In the genomic region with DNA sequence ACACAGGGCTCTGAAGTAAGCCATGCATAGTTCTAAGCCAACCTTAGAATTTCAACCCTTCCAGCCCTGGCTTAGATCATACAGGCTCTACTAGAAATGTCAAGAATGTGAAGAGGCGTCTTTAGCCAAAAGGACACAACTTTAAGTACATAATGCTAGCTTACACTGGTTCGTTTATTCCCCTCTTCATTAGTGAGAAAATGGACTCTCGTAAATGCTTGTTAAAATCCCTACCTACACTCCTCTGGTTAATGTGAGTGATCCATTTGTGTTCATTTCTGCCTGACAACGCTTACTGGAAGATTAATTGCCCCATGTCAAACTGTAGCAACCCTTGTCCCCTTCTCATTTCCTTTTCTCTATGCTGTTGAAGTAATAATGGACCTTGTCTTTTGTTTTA, we compare ENCODE assay signal across 1 cellular context.
TF ChIP-seq lines count a peak whose summit lies in the region.

No MANE protein-coding gene starts in this region.

TF ChIP-seq in WTC11, 78 proteins besides CTCF, POLR2A, EP300 and RAD21 (continued from another document):
- no peak for TF ChIP-seq NR2C2 (CRISPR knock-in tag; IDR thresholded peaks at IDR 0.05)
- TF ChIP-seq TP53 (CRISPR knock-in tag; IDR thresholded peaks at IDR 0.05) = no peak
- TF ChIP-seq, protein P1, sequence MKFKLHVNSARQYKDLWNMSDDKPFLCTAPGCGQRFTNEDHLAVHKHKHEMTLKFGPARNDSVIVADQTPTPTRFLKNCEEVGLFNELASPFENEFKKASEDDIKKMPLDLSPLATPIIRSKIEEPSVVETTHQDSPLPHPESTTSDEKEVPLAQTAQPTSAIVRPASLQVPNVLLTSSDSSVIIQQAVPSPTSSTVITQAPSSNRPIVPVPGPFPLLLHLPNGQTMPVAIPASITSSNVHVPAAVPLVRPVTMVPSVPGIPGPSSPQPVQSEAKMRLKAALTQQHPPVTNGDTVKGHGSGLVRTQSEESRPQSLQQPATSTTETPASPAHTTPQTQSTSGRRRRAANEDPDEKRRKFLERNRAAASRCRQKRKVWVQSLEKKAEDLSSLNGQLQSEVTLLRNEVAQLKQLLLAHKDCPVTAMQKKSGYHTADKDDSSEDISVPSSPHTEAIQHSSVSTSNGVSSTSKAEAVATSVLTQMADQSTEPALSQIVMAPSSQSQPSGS (CRISPR knock-in tag; IDR thresholded peaks at IDR 0.05; ENCODE audit: borderline replicate concordance, low read depth) = no peak
- TF ChIP-seq, protein P2, sequence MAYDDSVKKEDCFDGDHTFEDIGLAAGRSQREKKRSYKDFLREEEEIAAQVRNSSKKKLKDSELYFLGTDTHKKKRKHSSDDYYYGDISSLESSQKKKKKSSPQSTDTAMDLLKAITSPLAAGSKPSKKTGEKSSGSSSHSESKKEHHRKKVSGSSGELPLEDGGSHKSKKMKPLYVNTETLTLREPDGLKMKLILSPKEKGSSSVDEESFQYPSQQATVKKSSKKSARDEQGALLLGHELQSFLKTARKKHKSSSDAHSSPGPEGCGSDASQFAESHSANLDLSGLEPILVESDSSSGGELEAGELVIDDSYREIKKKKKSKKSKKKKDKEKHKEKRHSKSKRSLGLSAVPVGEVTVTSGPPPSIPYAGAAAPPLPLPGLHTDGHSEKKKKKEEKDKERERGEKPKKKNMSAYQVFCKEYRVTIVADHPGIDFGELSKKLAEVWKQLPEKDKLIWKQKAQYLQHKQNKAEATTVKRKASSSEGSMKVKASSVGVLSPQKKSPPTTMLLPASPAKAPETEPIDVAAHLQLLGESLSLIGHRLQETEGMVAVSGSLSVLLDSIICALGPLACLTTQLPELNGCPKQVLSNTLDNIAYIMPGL (CRISPR knock-in tag; IDR thresholded peaks at IDR 0.05) = no peak
- TF ChIP-seq, protein P3, sequence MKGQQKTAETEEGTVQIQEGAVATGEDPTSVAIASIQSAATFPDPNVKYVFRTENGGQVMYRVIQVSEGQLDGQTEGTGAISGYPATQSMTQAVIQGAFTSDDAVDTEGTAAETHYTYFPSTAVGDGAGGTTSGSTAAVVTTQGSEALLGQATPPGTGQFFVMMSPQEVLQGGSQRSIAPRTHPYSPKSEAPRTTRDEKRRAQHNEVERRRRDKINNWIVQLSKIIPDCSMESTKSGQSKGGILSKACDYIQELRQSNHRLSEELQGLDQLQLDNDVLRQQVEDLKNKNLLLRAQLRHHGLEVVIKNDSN (CRISPR knock-in tag; IDR thresholded peaks at IDR 0.05) = no peak
- TF ChIP-seq, protein P4, sequence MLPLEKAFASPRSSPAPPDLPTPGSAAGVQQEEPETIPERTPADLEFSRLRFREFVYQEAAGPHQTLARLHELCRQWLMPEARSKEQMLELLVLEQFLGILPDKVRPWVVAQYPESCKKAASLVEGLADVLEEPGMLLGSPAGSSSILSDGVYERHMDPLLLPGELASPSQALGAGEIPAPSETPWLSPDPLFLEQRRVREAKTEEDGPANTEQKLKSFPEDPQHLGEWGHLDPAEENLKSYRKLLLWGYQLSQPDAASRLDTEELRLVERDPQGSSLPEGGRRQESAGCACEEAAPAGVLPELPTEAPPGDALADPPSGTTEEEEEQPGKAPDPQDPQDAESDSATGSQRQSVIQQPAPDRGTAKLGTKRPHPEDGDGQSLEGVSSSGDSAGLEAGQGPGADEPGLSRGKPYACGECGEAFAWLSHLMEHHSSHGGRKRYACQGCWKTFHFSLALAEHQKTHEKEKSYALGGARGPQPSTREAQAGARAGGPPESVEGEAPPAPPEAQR (CRISPR knock-in tag; IDR thresholded peaks at IDR 0.05) = no peak
- no peak for TF ChIP-seq GTF2I (CRISPR knock-in tag; conservative IDR thresholded peaks at IDR 0.05)
- TF ChIP-seq, protein P5, sequence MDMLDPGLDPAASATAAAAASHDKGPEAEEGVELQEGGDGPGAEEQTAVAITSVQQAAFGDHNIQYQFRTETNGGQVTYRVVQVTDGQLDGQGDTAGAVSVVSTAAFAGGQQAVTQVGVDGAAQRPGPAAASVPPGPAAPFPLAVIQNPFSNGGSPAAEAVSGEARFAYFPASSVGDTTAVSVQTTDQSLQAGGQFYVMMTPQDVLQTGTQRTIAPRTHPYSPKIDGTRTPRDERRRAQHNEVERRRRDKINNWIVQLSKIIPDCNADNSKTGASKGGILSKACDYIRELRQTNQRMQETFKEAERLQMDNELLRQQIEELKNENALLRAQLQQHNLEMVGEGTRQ (CRISPR knock-in tag; IDR thresholded peaks at IDR 0.05) = no peak
- TF ChIP-seq IRF2 (CRISPR knock-in tag; IDR thresholded peaks at IDR 0.05; ENCODE audit: borderline replicate concordance, low read depth) = no peak
- TF ChIP-seq, protein P6, sequence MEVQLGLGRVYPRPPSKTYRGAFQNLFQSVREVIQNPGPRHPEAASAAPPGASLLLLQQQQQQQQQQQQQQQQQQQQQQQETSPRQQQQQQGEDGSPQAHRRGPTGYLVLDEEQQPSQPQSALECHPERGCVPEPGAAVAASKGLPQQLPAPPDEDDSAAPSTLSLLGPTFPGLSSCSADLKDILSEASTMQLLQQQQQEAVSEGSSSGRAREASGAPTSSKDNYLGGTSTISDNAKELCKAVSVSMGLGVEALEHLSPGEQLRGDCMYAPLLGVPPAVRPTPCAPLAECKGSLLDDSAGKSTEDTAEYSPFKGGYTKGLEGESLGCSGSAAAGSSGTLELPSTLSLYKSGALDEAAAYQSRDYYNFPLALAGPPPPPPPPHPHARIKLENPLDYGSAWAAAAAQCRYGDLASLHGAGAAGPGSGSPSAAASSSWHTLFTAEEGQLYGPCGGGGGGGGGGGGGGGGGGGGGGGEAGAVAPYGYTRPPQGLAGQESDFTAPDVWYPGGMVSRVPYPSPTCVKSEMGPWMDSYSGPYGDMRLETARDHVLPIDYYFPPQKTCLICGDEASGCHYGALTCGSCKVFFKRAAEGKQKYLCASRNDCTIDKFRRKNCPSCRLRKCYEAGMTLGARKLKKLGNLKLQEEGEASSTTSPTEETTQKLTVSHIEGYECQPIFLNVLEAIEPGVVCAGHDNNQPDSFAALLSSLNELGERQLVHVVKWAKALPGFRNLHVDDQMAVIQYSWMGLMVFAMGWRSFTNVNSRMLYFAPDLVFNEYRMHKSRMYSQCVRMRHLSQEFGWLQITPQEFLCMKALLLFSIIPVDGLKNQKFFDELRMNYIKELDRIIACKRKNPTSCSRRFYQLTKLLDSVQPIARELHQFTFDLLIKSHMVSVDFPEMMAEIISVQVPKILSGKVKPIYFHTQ (CRISPR knock-in tag; IDR thresholded peaks at IDR 0.05) = no peak
- no peak for TF ChIP-seq CBFB (CRISPR knock-in tag; IDR thresholded peaks at IDR 0.05; ENCODE audit: low read depth)
